28 cellular contexts compared by ENCODE assay signal in genomic region chr6:100093405-100093804, GRCh38.
"Had no signal": no experiment of that assay in that cellular context is flagged by ENCODE, and none has a peak within 500 bp of the region (broad histone marks: within the 10 kb centered on the region; RNA-seq: fewer than 3 reads in every experiment).

No MANE protein-coding gene starts in this region.

- H3K9ac ChIP-seq: parathyroid adenoma had no signal

- FAIRE-seq: small intestine, urothelium cell line had no signal

- H3K9me3 ChIP-seq: ovary, psoas muscle, right lobe of liver, sigmoid colon, stomach, thoracic aorta, thyroid gland, tibial nerve, upper lobe of left lung, vagina had no signal

- H3K27ac Mint-ChIP-seq: naive B cell; naive thymus-derived CD8-positive, alpha-beta T cell; natural killer cell treated with Interleukin-12 subunit alpha and Interleukin-12 subunit beta and Interleukin-15 and Interleukin-18, amount 100 ng/mL, for 72 hours; nephron progenitor cell; progenitor cell of endocrine pancreas; stimulated activated naive B cell treated with anti-CD40 and anti-IgM and Interleukin-4, amounts not matched to agents 10 μg/mL and 1 μg/mL and 100 μg/mL, for 72 hours; stimulated activated naive CD8-positive, alpha-beta T cell treated with anti-CD3 and anti-CD28 coated beads, Interleukin-15, Interleukin-2, amounts not matched to agents 100 ng/mL and 50 ng/mL, for 24 hours had no signal

- H3K79me2 ChIP-seq: parathyroid adenoma had no signal

- H3K27ac ChIP-seq: ovary, parathyroid adenoma, psoas muscle, right lobe of liver, sigmoid colon, stomach, thoracic aorta, thyroid gland, tibial nerve, upper lobe of left lung, vagina had no signal

- H3K4me3 ChIP-seq: ovary, psoas muscle, right lobe of liver, sigmoid colon, stomach, thoracic aorta, thyroid gland, tibial nerve, upper lobe of left lung, vagina had no signal

- DNase-seq: naive B cell; nephron progenitor cell; occipital lobe; ovary; psoas muscle; right cardiac atrium; right lobe of liver; sigmoid colon; small intestine; stimulated activated CD4-positive, alpha-beta T cell treated with anti-CD3 and anti-CD28 coated beads, Interleukin-15, amount 100 ng/mL, for 24 hours; stimulated activated CD4-positive, alpha-beta T cell treated with anti-CD3 and anti-CD28 coated beads, Interleukin-2, amount 100 ng/mL, for 24 hours; stimulated activated CD4-positive, alpha-beta T cell treated with anti-CD3 and anti-CD28 coated beads, Interleukin-2, amount 100 ng/mL, for 48 hours; stimulated activated CD4-positive, alpha-beta T cell treated with anti-CD3 and anti-CD28 coated beads, Interleukin-4, amount 100 ng/mL, for 24 hours; stimulated activated naive B cell treated with anti-CD40 and anti-IgM and Interleukin-4, amounts not matched to agents 10 μg/mL and 1 μg/mL and 100 μg/mL, for 72 hours; stimulated activated naive CD4-positive, alpha-beta T cell treated with Interleukin-2 at 50 U/mL for 16 hours; stomach; thyroid gland; upper lobe of left lung had no signal

- H3K4me3 Mint-ChIP-seq: naive B cell; naive thymus-derived CD8-positive, alpha-beta T cell; natural killer cell treated with Interleukin-12 subunit alpha and Interleukin-12 subunit beta and Interleukin-15 and Interleukin-18, amount 100 ng/mL, for 72 hours; nephron progenitor cell; neural crest cell; stimulated activated naive B cell treated with anti-CD40 and anti-IgM and Interleukin-4, amounts not matched to agents 10 μg/mL and 1 μg/mL and 100 μg/mL, for 72 hours; stimulated activated naive CD8-positive, alpha-beta T cell treated with anti-CD3 and anti-CD28 coated beads, Interleukin-15, Interleukin-2, amounts not matched to agents 100 ng/mL and 50 ng/mL, for 24 hours had no signal

- H3K36me3 ChIP-seq: ovary, right lobe of liver, sigmoid colon, stomach, thoracic aorta, thyroid gland, tibial nerve, upper lobe of left lung, vagina had no signal

- H2AFZ ChIP-seq: parathyroid adenoma had no signal

- H3K36me3 Mint-ChIP-seq: naive B cell; naive thymus-derived CD8-positive, alpha-beta T cell; natural killer cell treated with Interleukin-12 subunit alpha and Interleukin-12 subunit beta and Interleukin-15 and Interleukin-18, amount 100 ng/mL, for 72 hours; stimulated activated naive B cell treated with anti-CD40 and anti-IgM and Interleukin-4, amounts not matched to agents 10 μg/mL and 1 μg/mL and 100 μg/mL, for 72 hours had no signal

- H3K4me1 ChIP-seq: parathyroid adenoma, right lobe of liver, sigmoid colon, stomach, thyroid gland, tibial nerve, upper lobe of left lung, vagina had no signal

- ATAC-seq: naive thymus-derived CD8-positive, alpha-beta T cell; natural killer cell treated with Interleukin-12 subunit alpha and Interleukin-12 subunit beta and Interleukin-15 and Interleukin-18, amount 100 ng/mL, for 72 hours; psoas muscle; right cardiac atrium; right lobe of liver; stimulated activated naive B cell treated with anti-CD40 and anti-IgM and Interleukin-4, amounts not matched to agents 10 μg/mL and 1 μg/mL and 100 μg/mL, for 72 hours had no signal

- H3K4me1 Mint-ChIP-seq: naive B cell; naive thymus-derived CD8-positive, alpha-beta T cell; nephron progenitor cell; neural crest cell; stimulated activated naive B cell treated with anti-CD40 and anti-IgM and Interleukin-4, amounts not matched to agents 10 μg/mL and 1 μg/mL and 100 μg/mL, for 72 hours had no signal

- H3K9me3 Mint-ChIP-seq: naive B cell; naive thymus-derived CD8-positive, alpha-beta T cell; natural killer cell treated with Interleukin-12 subunit alpha and Interleukin-12 subunit beta and Interleukin-15 and Interleukin-18, amount 100 ng/mL, for 72 hours; stimulated activated naive CD8-positive, alpha-beta T cell treated with anti-CD3 and anti-CD28 coated beads, Interleukin-15, Interleukin-2, amounts not matched to agents 100 ng/mL and 50 ng/mL, for 24 hours had no signal

- H3K27me3 ChIP-seq: ovary, right lobe of liver, sigmoid colon, thyroid gland, tibial nerve, upper lobe of left lung, vagina had no signal
